Comparison of ENCODE assay signal across 18 cellular contexts in genomic region chr1:21955058-21955457, GRCh38. TPM values are rescaled to one million over a fixed set of nuclear protein-coding genes. Genes with fewer than 3 reads are reported as not detected.
A peak's percentile ranks its signal among the peaks of the same experiment; 100 is the strongest.
DNase-seq lines count a peak whose midpoint lies in the region; ATAC-seq and TF ChIP-seq lines count a peak whose summit lies in the region.
"Had no signal": no experiment of that assay in that cellular context is flagged by ENCODE, and none has a peak within 500 bp of the region (broad histone marks: within the 10 kb centered on the region; RNA-seq: fewer than 3 reads in every experiment).

No MANE protein-coding gene starts in this region.

- no peak overlapping the region for H2AFZ ChIP-seq in parathyroid adenoma

- peaks cover 23% of the 10 kb centered on the region for H3K4me1 Mint-ChIP-seq in chondrocyte (ENCODE audit: low read depth)

- H3K4me3 ChIP-seq in heart right ventricle (no peak overlapping the region), parathyroid adenoma (ENCODE audit: low read depth, low read length) (no peak overlapping the region), tibial nerve (no peak overlapping the region), BE2C (ENCODE audit: low read depth, low read length) (no peak overlapping the region)
- H3K4me3 ChIP-seq: pancreas had no signal

- DNase-seq in chondrocyte (ENCODE audit: low spot score) (peak; percentile 51), heart right ventricle (peak in 1 of 2 donors; percentile 77), tibial nerve (ENCODE audit: low spot score in 2 of 2) (no peak), NK-92 (lab: John Stamatoyannopoulos, UW; ENCODE audit: unreplicated experiment) (no peak), HCEC 1CT (no peak), BE2C (no peak)
- DNase-seq: activated CD4-positive, alpha-beta T cell treated with anti-CD3 and anti-CD28 coated beads for 1 hour; AML-193; COR-L47; Kasumi-1; NCI-H526; pancreas; stimulated activated naive B cell treated with anti-CD40 and anti-IgM and Interleukin-4, amounts not matched to agents 10 μg/mL and 1 μg/mL and 100 μg/mL, for 72 hours had no signal

- intact Hi-C loops in heart right ventricle (cut with DNase I) = loop anchor here in 6 of 10 donors (5.0 kb wide), 5 partner anchors 43 to 88 kb away; no protein-coding TSS in a partner anchor

- H3K27ac Mint-ChIP-seq in chondrocyte (ENCODE audit: unreplicated experiment) = no peak overlapping the region
- H3K27ac Mint-ChIP-seq: stimulated activated naive B cell treated with anti-CD40 and anti-IgM and Interleukin-4, amounts not matched to agents 10 μg/mL and 1 μg/mL and 100 μg/mL, for 72 hours had no signal

- no peaks in the 10 kb centered on the region for H3K36me3 Mint-ChIP-seq in chondrocyte (ENCODE audit: low read depth)
- H3K36me3 Mint-ChIP-seq: stimulated activated naive B cell treated with anti-CD40 and anti-IgM and Interleukin-4, amounts not matched to agents 10 μg/mL and 1 μg/mL and 100 μg/mL, for 72 hours had no signal

- TF ChIP-seq EP300 in tibial nerve (IDR thresholded peaks at IDR 0.05) = no peak

- H3K27me3 Mint-ChIP-seq in chondrocyte (ENCODE audit: low read depth) = no peaks in the 10 kb centered on the region

- H3K4me3 Mint-ChIP-seq in chondrocyte (ENCODE audit: unreplicated experiment) = no peak overlapping the region
- H3K4me3 Mint-ChIP-seq: stimulated activated naive B cell treated with anti-CD40 and anti-IgM and Interleukin-4, amounts not matched to agents 10 μg/mL and 1 μg/mL and 100 μg/mL, for 72 hours had no signal

- H3K4me2 ChIP-seq in parathyroid adenoma (ENCODE audit: low read length) = no peak overlapping the region

- TF ChIP-seq CTCF in chondrocyte (IDR thresholded peaks at IDR 0.05) = no peak
- TF ChIP-seq CTCF in heart right ventricle (IDR thresholded peaks at IDR 0.05) = no peak
- TF ChIP-seq CTCF in parathyroid adenoma (IDR thresholded peaks at IDR 0.05) = no peak
- no peak for TF ChIP-seq CTCF in tibial nerve (IDR thresholded peaks at IDR 0.05)
- no peak for TF ChIP-seq CTCF in BE2C (IDR thresholded peaks at IDR 0.05; ENCODE audit: low read depth, low read length)

- TF ChIP-seq POLR2A in tibial nerve (IDR thresholded peaks at IDR 0.05) = no peak

- H3K9me3 Mint-ChIP-seq in chondrocyte (ENCODE audit: low read depth) = no peaks in the 10 kb centered on the region
- H3K9me3 Mint-ChIP-seq: stimulated activated naive B cell treated with anti-CD40 and anti-IgM and Interleukin-4, amounts not matched to agents 10 μg/mL and 1 μg/mL and 100 μg/mL, for 72 hours had no signal

- WGBS in heart right ventricle, 2 donors = 50 to 60% methylated on average over 16 of the region's 16 CpGs
- WGBS in tibial nerve, 2 donors = 76 to 83% methylated on average over 12 to 14 of the region's 16 CpGs

- peak overlapping the region; percentile 60 to 91 (median 82) for H3K27ac ChIP-seq in heart right ventricle
- H3K27ac ChIP-seq in parathyroid adenoma = peak overlapping the region; percentile 19
- peak overlapping the region in 3 of 4 donors; percentile 56 to 69 (median 60) for H3K27ac ChIP-seq in tibial nerve

- no peaks in the 10 kb centered on the region for H3K79me2 ChIP-seq in parathyroid adenoma

- H3K36me3 ChIP-seq in heart right ventricle (no peaks in the 10 kb centered on the region), parathyroid adenoma (ENCODE audit: control insufficient read depth, insufficient read depth, low read length) (no peaks in the 10 kb centered on the region), tibial nerve (no peaks in the 10 kb centered on the region), BE2C (no peaks in the 10 kb centered on the region)
- H3K36me3 ChIP-seq: pancreas had no signal

- H3K9ac ChIP-seq in parathyroid adenoma = no peak overlapping the region

- peak; percentile 45 to 83 (median 65) for ATAC-seq in heart right ventricle
- no peak for ATAC-seq in HG02973 (IDR thresholded peaks at IDR 0.05; ENCODE audit: unreplicated experiment)
- ATAC-seq: pancreas; stimulated activated naive B cell treated with anti-CD40 and anti-IgM and Interleukin-4, amounts not matched to agents 10 μg/mL and 1 μg/mL and 100 μg/mL, for 72 hours had no signal

- H3K4me1 ChIP-seq in heart right ventricle = peaks cover 19 to 53% (median 33%) of the 10 kb centered on the region in 9 donors
- peaks cover 5% of the 10 kb centered on the region for H3K4me1 ChIP-seq in parathyroid adenoma
- peaks cover 0 to 25% (median 13%) of the 10 kb centered on the region in 4 donors for H3K4me1 ChIP-seq in tibial nerve
- peaks cover 7% of the 10 kb centered on the region for H3K4me1 ChIP-seq in BE2C

- H3K27me3 ChIP-seq in heart right ventricle (no peaks in the 10 kb centered on the region), parathyroid adenoma (ENCODE audit: control insufficient read depth, insufficient read depth, low read length) (no peaks in the 10 kb centered on the region), tibial nerve (no peaks in the 10 kb centered on the region), BE2C (no peaks in the 10 kb centered on the region)
- H3K27me3 ChIP-seq: pancreas had no signal

- H3K9me3 ChIP-seq in heart right ventricle = no peaks in the 10 kb centered on the region
- H3K9me3 ChIP-seq in parathyroid adenoma (ENCODE audit: control insufficient read depth, low read length) = no peaks in the 10 kb centered on the region
- H3K9me3 ChIP-seq in tibial nerve = no peaks in the 10 kb centered on the region
- H3K9me3 ChIP-seq in BE2C = no peaks in the 10 kb centered on the region
- H3K9me3 ChIP-seq: pancreas had no signal

RNA-seq across cellular contexts. Expression of gene HSPG2, which starts 17.9 kb away (rescaled TPM):
- 348 to 488 TPM (median 481 TPM) in 3 replicates for total RNA-seq in chondrocyte
- 100 to 1,000 TPM; 249 to 508 (median 320) TPM for total RNA-seq in heart right ventricle
- polyA plus RNA-seq in heart right ventricle = 100 to 1,000 TPM; 221 to 276 TPM
- total RNA-seq in tibial nerve = 100 to 1,000 TPM; 292 to 486 (median 404) TPM
- 1.8 TPM for polyA plus RNA-seq in BE2C (2012; ENCODE audit: insufficient read depth, insufficient read length, low read depth)

RNA-seq across cellular contexts. Expression of gene CELA3B, which starts 21.8 kb away (rescaled TPM):
- not detected in 3 replicates for total RNA-seq in chondrocyte
- total RNA-seq in heart right ventricle = 1 to 10 TPM in 7 of 10 donors, not detected in 3; 1.1 to 2.5 (median 1.3) TPM
- under 1 TPM in 1 of 2 donors, not detected in 1; 0.13 TPM for polyA plus RNA-seq in heart right ventricle
- total RNA-seq in tibial nerve = 10 to 100 TPM in 1 of 4 donors, 1 to 10 TPM in 2, under 1 TPM in 1; 0.66 to 47.7 (median 2.2) TPM
- not detected for polyA plus RNA-seq in BE2C (2012; ENCODE audit: insufficient read depth, insufficient read length, low read depth)
- total RNA-seq: Daoy, fibroblast of villous mesenchyme, OCI-LY7 had no signal

RNA-seq across cellular contexts. Expression of gene CELA3A, which starts 46.4 kb away (rescaled TPM):
- total RNA-seq in chondrocyte (not detected in 3 replicates), heart right ventricle (1 to 10 TPM in 7 of 10 donors, not detected in 3; 2.9 to 4.6 (median 3.8) TPM), tibial nerve (10 to 100 TPM in 1 of 4 donors, 1 to 10 TPM in 3; 4.0 to 60.6 (median 6.0) TPM)
- under 1 TPM in 1 of 2 donors, not detected in 1; 0.58 TPM for polyA plus RNA-seq in heart right ventricle
- not detected for polyA plus RNA-seq in BE2C (2012; ENCODE audit: insufficient read depth, insufficient read length, low read depth)
- total RNA-seq: Daoy, fibroblast of villous mesenchyme, OCI-LY7 had no signal

Comparison
In these comparisons a context has a peak if more than half of its experiments do, and no peak if none do; other contexts are left out.
1. H3K27ac ChIP-seq: peak in every context shown above with its lines; median percentile 82 in heart right ventricle; 60 in tibial nerve; 19 in parathyroid adenoma.